Comparison of ENCODE assay signal across 14 cellular contexts in genomic region chr3:23600178-23600577, GRCh38.
DNase-seq lines count a peak whose midpoint lies in the region; ATAC-seq, FAIRE-seq and TF ChIP-seq lines count a peak whose summit lies in the region.
"Had no signal": no experiment of that assay in that cellular context is flagged by ENCODE, and none has a peak within 500 bp of the region (broad histone marks: within the 10 kb centered on the region; RNA-seq: fewer than 3 reads in every experiment).

No MANE protein-coding gene starts in this region.

- FAIRE-seq in A549 (lab: Jason Lieb, UNC): no peak
- FAIRE-seq: H1 had no signal

- no peaks in the 10 kb centered on the region for H3K27me3 ChIP-seq in adipocyte (replicated peaks; ENCODE audit: control insufficient read depth, insufficient read depth, low read length)
- H3K27me3 ChIP-seq in hepatocyte: no peaks in the 10 kb centered on the region
- no peaks in the 10 kb centered on the region for H3K27me3 ChIP-seq in transverse colon
- H3K27me3 ChIP-seq: BLaER1 treated with 17β-estradiol and CSF1 and Interleukin-3, amounts not matched to agents 10 nM and 100 nM had no signal

- CTCF ChIA-PET in A549 (lab: Yijun Ruan, JAX): no interaction called here

- peaks cover 20% of the 10 kb centered on the region; the same call in 2 of the 3 replicates for H3K4me1 ChIP-seq in A549
- peaks cover 18% of the 10 kb centered on the region for H3K4me1 ChIP-seq in adipocyte (ENCODE audit: control insufficient read depth, insufficient read depth, low read length)
- no peaks in the 10 kb centered on the region for H3K4me1 ChIP-seq in hepatocyte (ENCODE audit: insufficient read depth)
- H3K4me1 ChIP-seq in transverse colon: peaks cover 0 to 4% (median 0%) of the 10 kb centered on the region in 4 donors

- H3K9me2 ChIP-seq in hepatocyte (replicated peaks; ENCODE audit: insufficient read depth): no peaks in the 10 kb centered on the region

- no peaks in the 10 kb centered on the region for H3K79me2 ChIP-seq in hepatocyte

- H3K4me3 ChIP-seq in A549: no peak overlapping the region
- H3K4me3 ChIP-seq in adipocyte (ENCODE audit: low read length): no peak overlapping the region
- no peak overlapping the region for H3K4me3 ChIP-seq in hepatocyte
- H3K4me3 ChIP-seq in transverse colon: no peak overlapping the region
- H3K4me3 ChIP-seq: BLaER1 treated with 17β-estradiol and CSF1 and Interleukin-3, amounts not matched to agents 10 nM and 100 nM had no signal

- H3K4me2 ChIP-seq in A549 (peak overlapping the region; percentile 43; the same call in 2 of the 3 replicates), hepatocyte (no peak overlapping the region)

- peaks cover 9% of the 10 kb centered on the region for H3K36me3 ChIP-seq in adipocyte (ENCODE audit: control insufficient read depth, insufficient read depth, low read length, severe bottlenecking)
- H3K36me3 ChIP-seq in hepatocyte (replicated peaks; ENCODE audit: insufficient read depth, low read depth): no peaks in the 10 kb centered on the region
- no peaks in the 10 kb centered on the region for H3K36me3 ChIP-seq in transverse colon

- POLR2A ChIA-PET in A549 (lab: Yijun Ruan, JAX): no interaction called here

- peak; percentile 75 to 84 for ATAC-seq in A549
- ATAC-seq: natural killer cell treated with Interleukin-12 subunit alpha and Interleukin-12 subunit beta and Interleukin-15 and Interleukin-18, amount 100 ng/mL, for 72 hours had no signal

- WGBS in A549 (ENCODE audit: missing lambda C conversion rate): 45% methylated on average over 5 of the region's 5 CpGs
- WGBS in hepatocyte (ENCODE audit: low lambda C conversion rate, missing lambda C conversion rate): 59% methylated on average over 5 of the region's 5 CpGs
- WGBS in transverse colon (ENCODE audit: low coverage in 1 of 2), 2 donors: 85 to 93% methylated on average over 3 to 5 of the region's 5 CpGs

- DNase-seq in A549 (ENCODE audit: low read depth in 1 of 2, low spot score in 1 of 2) (peak in 1 of 2 experiments; percentile 52), HK-2 (ENCODE audit: unreplicated experiment) (peak; percentile 30), adipocyte (ENCODE audit: low read depth) (peak; percentile 74), hepatocyte (ENCODE audit: low spot score) (no peak), caudate nucleus (lab: John Stamatoyannopoulos, UW) (no peak), cardiac septum (ENCODE audit: low spot score) (no peak), transverse colon (no peak)
- DNase-seq in activated T-cell treated with anti-CD3 and anti-CD28 coated beads, Interleukin-2, amount 50 U/mL, for 1 hour: no peak
- DNase-seq: effector CD8-positive, alpha-beta T cell; NCI-H774; stimulated activated naive CD4-positive, alpha-beta T cell had no signal

- TF ChIP-seq EP300 in A549 (IDR thresholded peaks at IDR 0.05) (no peak), transverse colon (IDR thresholded peaks at IDR 0.05; ENCODE audit: low read depth) (no peak)

- intact Hi-C loops in cardiac septum (cut with DNase I): no loop called here
- intact Hi-C loops in transverse colon (cut with DNase I; ENCODE audit: low total_unique reads): no loop called here

- H3K9ac ChIP-seq in adipocyte (ENCODE audit: low read length): no peak overlapping the region
- H3K9ac ChIP-seq: BLaER1 treated with 17β-estradiol and CSF1 and Interleukin-3, amounts not matched to agents 10 nM and 100 nM had no signal

- in situ Hi-C loops in transverse colon (cut with MboI; ENCODE audit: low pct_ligation_motif_present in 1 of 4, low pct_unique_long_range_greater_than_20kb in 1 of 4, low sequenced_read_pairs in 3 of 4): no loop called here

- peak overlapping the region; percentile 32 to 34; a peak in 2 of 6 replicates for H3K27ac ChIP-seq in A549
- peak overlapping the region; percentile 13 for H3K27ac ChIP-seq in hepatocyte
- H3K27ac ChIP-seq in caudate nucleus (ENCODE audit: low read depth, low read length): no peak overlapping the region
- no peak overlapping the region for H3K27ac ChIP-seq in transverse colon
- H3K27ac ChIP-seq: BLaER1 treated with 17β-estradiol and CSF1 and Interleukin-3, amounts not matched to agents 10 nM and 100 nM had no signal

- no peak for TF ChIP-seq CTCF in A549 (IDR thresholded peaks at IDR 0.05)
- no peak for TF ChIP-seq CTCF in hepatocyte (IDR thresholded peaks at IDR 0.05; ENCODE audit: poor library complexity)
- TF ChIP-seq CTCF in transverse colon (IDR thresholded peaks at IDR 0.05): no peak

- TF ChIP-seq RAD21 in A549 (conservative IDR thresholded peaks at IDR 0.05 in 1 of 2, IDR thresholded peaks at IDR 0.05 in 1 of 2): no peak

- H4K20me1 ChIP-seq in hepatocyte (ENCODE audit: insufficient read depth, poor library complexity, severe bottlenecking): no peaks in the 10 kb centered on the region
- H4K20me1 ChIP-seq: BLaER1 treated with 17β-estradiol and CSF1 and Interleukin-3, amounts not matched to agents 10 nM and 100 nM had no signal

- TF ChIP-seq POLR2A in A549 (IDR thresholded peaks at IDR 0.05; ENCODE audit: low read length) (no peak), transverse colon (IDR thresholded peaks at IDR 0.05) (no peak)

- peaks cover 6% of the 10 kb centered on the region; the same call in 1 of the 3 replicates for H3K9me3 ChIP-seq in A549
- no peaks in the 10 kb centered on the region for H3K9me3 ChIP-seq in adipocyte (ENCODE audit: control insufficient read depth, low read length)
- no peaks in the 10 kb centered on the region for H3K9me3 ChIP-seq in hepatocyte (ENCODE audit: low read depth)
- H3K9me3 ChIP-seq in transverse colon: no peaks in the 10 kb centered on the region

- no peak overlapping the region for H2AFZ ChIP-seq in hepatocyte

TF ChIP-seq in A549, 52 proteins besides CTCF, POLR2A, EP300 and RAD21:
- no peak for TF ChIP-seq FOSL2 (IDR thresholded peaks at IDR 0.05)
- TF ChIP-seq FOSL2 (CRISPR knock-in tag; IDR thresholded peaks at IDR 0.05): peak; percentile 14; the same call in 1 of the 2 replicates
- no peak for TF ChIP-seq MAZ (IDR thresholded peaks at IDR 0.05; ENCODE audit: borderline replicate concordance, low read depth, low read length)
- TF ChIP-seq MAX (IDR thresholded peaks at IDR 0.05): peak; percentile 61
TF ChIP-seq in A549: peak in this region for 2.

Comparison
In these comparisons a context has a peak if more than half of its experiments do, and no peak if none do; other contexts are left out.
1. DNase-seq: peak in HK-2 (single experiment) and adipocyte (single experiment); none in hepatocyte (single experiment), caudate nucleus (0 of 61), cardiac septum (single experiment), transverse colon (single experiment) and activated T-cell treated with anti-CD3 and anti-CD28 coated beads, Interleukin-2, amount 50 U/mL, for 1 hour (single experiment).
2. H3K27ac ChIP-seq: peak in A549 (2 of 2) and hepatocyte (single experiment); none in caudate nucleus (single experiment) and transverse colon (0 of 4).